ENCODE assay signal across 16 cellular contexts in the genomic region with DNA sequence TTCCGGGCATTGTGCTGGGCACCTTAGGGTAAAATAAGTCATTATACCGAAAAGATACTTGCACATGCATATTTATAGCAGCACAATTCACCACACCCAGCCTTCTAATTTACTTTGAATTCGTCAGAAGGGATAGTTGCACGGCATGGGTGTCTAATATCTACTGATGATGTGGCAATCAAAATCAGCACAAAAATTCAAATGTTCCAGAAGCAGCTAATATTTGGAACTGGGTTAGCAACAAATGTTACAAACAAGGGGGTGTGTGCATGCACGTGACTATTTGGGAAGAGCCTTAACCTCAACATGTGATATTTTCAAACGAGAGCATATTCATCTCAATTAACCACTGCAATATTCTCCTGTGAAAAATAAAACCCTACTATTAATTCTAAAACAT.
DNase-seq lines count a peak whose midpoint lies in the region; ATAC-seq, FAIRE-seq and TF ChIP-seq lines count a peak whose summit lies in the region.
"Had no signal": no experiment of that assay in that cellular context is flagged by ENCODE, and none has a peak within 500 bp of the region (broad histone marks: within the 10 kb centered on the region; RNA-seq: fewer than 3 reads in every experiment).

No MANE protein-coding gene starts in this region.

- ATAC-seq in gastroesophageal sphincter = peak; percentile 91
- no peak for ATAC-seq in GM18907 (IDR thresholded peaks at IDR 0.05; ENCODE audit: unreplicated experiment)
- no peak for ATAC-seq in stimulated activated naive CD8-positive, alpha-beta T cell treated with anti-CD3 and anti-CD28 coated beads, Interleukin-15, Interleukin-2, amounts not matched to agents 100 U/mL and 50 U/mL, for 24 hours

- no peak for FAIRE-seq in bronchial epithelial cell (lab: Jason Lieb, UNC)
- FAIRE-seq: astrocyte, GM12892 had no signal

- no peak for TF ChIP-seq POLR2A in gastroesophageal sphincter (IDR thresholded peaks at IDR 0.05)

- WGBS in gastroesophageal sphincter (ENCODE audit: low coverage in 1 of 2), 2 donors = 41 to 42% methylated on average over 5 to 6 of the region's 6 CpGs

- H3K9me3 ChIP-seq in gastroesophageal sphincter (no peaks in the 10 kb centered on the region), skeletal muscle satellite cell (replicated peaks; ENCODE audit: low read length) (no peaks in the 10 kb centered on the region)

- TF ChIP-seq CTCF in bronchial epithelial cell (IDR thresholded peaks at IDR 0.05; ENCODE audit: insufficient read depth, low read length, severe bottlenecking) (no peak), gastroesophageal sphincter (IDR thresholded peaks at IDR 0.05) (no peak)

- H3K27me3 ChIP-seq in bronchial epithelial cell (ENCODE audit: control insufficient read depth, insufficient read depth, low read length) (no peaks in the 10 kb centered on the region), gastroesophageal sphincter (no peaks in the 10 kb centered on the region), skeletal muscle satellite cell (ENCODE audit: control insufficient read depth, insufficient read depth, low read length) (no peaks in the 10 kb centered on the region)
- H3K27me3 ChIP-seq: neural progenitor cell had no signal

- no peak for TF ChIP-seq EP300 in gastroesophageal sphincter (IDR thresholded peaks at IDR 0.05)

- peak; percentile 74 for DNase-seq in AG20443 (ENCODE audit: low spot score)
- peak; percentile 19 for DNase-seq in bronchial epithelial cell (ENCODE audit: low read depth)
- no peak for DNase-seq in SIG-M5 (lab: John Stamatoyannopoulos, UW)
- no peak for DNase-seq in stimulated activated CD4-positive, alpha-beta T cell treated with anti-CD3 and anti-CD28 coated beads, Interleukin-1b, Interleukin-23, amount 100 ng/mL, for 48 hours
- DNase-seq in stimulated activated naive CD8-positive, alpha-beta T cell treated with anti-CD3 and anti-CD28 coated beads, Interleukin-15, Interleukin-2, amounts not matched to agents 100 U/mL and 50 U/mL, for 24 hours = no peak
- DNase-seq: DMS153, NCI-H526, T1000 had no signal

- H3K4me3 ChIP-seq in bronchial epithelial cell (ENCODE audit: low read depth, low read length) (no peak overlapping the region), gastroesophageal sphincter (peak overlapping the region in 1 of 2 donors; percentile 10), skeletal muscle satellite cell (ENCODE audit: low read length) (peak overlapping the region; percentile 30)
- H3K4me3 ChIP-seq: lung, neural progenitor cell had no signal

- peak overlapping the region; percentile 75 for H3K9ac ChIP-seq in skeletal muscle satellite cell (ENCODE audit: low read depth, low read length)
- H3K9ac ChIP-seq: KMS-11, neural progenitor cell had no signal

- H3K4me2 ChIP-seq in skeletal muscle satellite cell (ENCODE audit: low read length) = peak overlapping the region; percentile 49
- H3K4me2 ChIP-seq: KMS-11, neural progenitor cell had no signal

- H3K27ac ChIP-seq in gastroesophageal sphincter = peak overlapping the region in 3 of 4 donors; percentile 38 to 76 (median 60)
- H3K27ac ChIP-seq: KMS-11, neural progenitor cell had no signal

- H3K36me3 ChIP-seq in bronchial epithelial cell (ENCODE audit: control insufficient read depth, insufficient read depth, low read length) (no peaks in the 10 kb centered on the region), gastroesophageal sphincter (no peaks in the 10 kb centered on the region), skeletal muscle satellite cell (ENCODE audit: insufficient read depth, low read length) (no peaks in the 10 kb centered on the region)
- H3K36me3 ChIP-seq: neural progenitor cell had no signal

- H3K4me1 ChIP-seq in gastroesophageal sphincter (peaks cover 4 to 67% (median 4%) of the 10 kb centered on the region in 3 donors), skeletal muscle satellite cell (ENCODE audit: control insufficient read depth, insufficient read depth, low read length) (peaks cover 35% of the 10 kb centered on the region)

Comparison
In these comparisons a context has a peak if more than half of its experiments do, and no peak if none do; other contexts are left out.
1. DNase-seq: peak in AG20443 (single experiment) and bronchial epithelial cell (single experiment); none in SIG-M5 (single experiment), stimulated activated CD4-positive, alpha-beta T cell treated with anti-CD3 and anti-CD28 coated beads, Interleukin-1b, Interleukin-23, amount 100 ng/mL, for 48 hours (single experiment) and stimulated activated naive CD8-positive, alpha-beta T cell treated with anti-CD3 and anti-CD28 coated beads, Interleukin-15, Interleukin-2, amounts not matched to agents 100 U/mL and 50 U/mL, for 24 hours (single experiment).